26 cellular contexts compared by ENCODE assay signal in genomic region chr2:190100298-190100697, GRCh38. TPM values are rescaled to one million over a fixed set of nuclear protein-coding genes. Genes with fewer than 3 reads are reported as not detected.
"Had no signal": no experiment of that assay in that cellular context is flagged by ENCODE, and none has a peak within 500 bp of the region (broad histone marks: within the 10 kb centered on the region; RNA-seq: fewer than 3 reads in every experiment).

No MANE protein-coding gene starts in this region.

- H3K4me1 Mint-ChIP-seq: naive B cell; stimulated activated naive B cell treated with anti-CD40 and anti-IgM and Interleukin-4, amounts not matched to agents 10 μg/mL and 1 μg/mL and 100 μg/mL, for 72 hours had no signal

- H3K4me1 ChIP-seq: foreskin keratinocyte, lower lobe of right lung, right lobe of liver, tibial nerve, upper lobe of left lung had no signal

- H3K4me3 ChIP-seq: dorsolateral prefrontal cortex, gastroesophageal sphincter, heart left ventricle, lower lobe of right lung, right lobe of liver, thoracic aorta, tibial nerve, upper lobe of left lung had no signal

- DNase-seq: central memory CD4-positive, alpha-beta T cell; dorsolateral prefrontal cortex; effector CD4-positive, alpha-beta T cell; foreskin keratinocyte; heart left ventricle; hippocampal formation; islet precursor cell; kidney glomerular epithelial cell; left ventricle myocardium superior; lower lobe of right lung; naive B cell; nucleus accumbens; posterior cingulate gyrus; right lobe of liver; stimulated activated CD4-positive, alpha-beta T cell treated with anti-CD3 and anti-CD28 coated beads, Interleukin-15, amount 100 ng/mL, for 24 hours; stimulated activated CD4-positive, alpha-beta T cell treated with anti-CD3 and anti-CD28 coated beads, Interleukin-2, amount 100 ng/mL, for 48 hours; stimulated activated naive B cell treated with anti-CD40 and anti-IgM and Interleukin-4, amounts not matched to agents 10 μg/mL and 1 μg/mL and 100 μg/mL, for 72 hours; upper lobe of left lung had no signal

- FAIRE-seq: colon had no signal

- ATAC-seq: foreskin keratinocyte; gastroesophageal sphincter; heart left ventricle; left ventricle myocardium superior; lower lobe of right lung; natural killer cell treated with Interleukin-12 subunit alpha and Interleukin-12 subunit beta and Interleukin-15 and Interleukin-18, amount 100 ng/mL, for 72 hours; right lobe of liver; stimulated activated naive B cell treated with anti-CD40 and anti-IgM and Interleukin-4, amounts not matched to agents 10 μg/mL and 1 μg/mL and 100 μg/mL, for 72 hours had no signal

- H3K36me3 ChIP-seq: gastroesophageal sphincter, heart left ventricle, lower lobe of right lung, right lobe of liver, thoracic aorta, tibial nerve, upper lobe of left lung had no signal

- H3K27ac ChIP-seq: dorsolateral prefrontal cortex, epithelial cell of prostate, foreskin keratinocyte, gastroesophageal sphincter, heart left ventricle, lower lobe of right lung, right lobe of liver, thoracic aorta, tibial nerve, upper lobe of left lung had no signal

- H3K4me3 Mint-ChIP-seq: naive B cell; natural killer cell treated with Interleukin-12 subunit alpha and Interleukin-12 subunit beta and Interleukin-15 and Interleukin-18, amount 100 ng/mL, for 72 hours; stimulated activated naive B cell treated with anti-CD40 and anti-IgM and Interleukin-4, amounts not matched to agents 10 μg/mL and 1 μg/mL and 100 μg/mL, for 72 hours; stimulated activated naive CD8-positive, alpha-beta T cell treated with anti-CD3 and anti-CD28 coated beads, Interleukin-15, Interleukin-2, amounts not matched to agents 100 ng/mL and 50 ng/mL, for 24 hours had no signal

- H3K36me3 Mint-ChIP-seq: stimulated activated naive B cell treated with anti-CD40 and anti-IgM and Interleukin-4, amounts not matched to agents 10 μg/mL and 1 μg/mL and 100 μg/mL, for 72 hours had no signal

- H3K27me3 Mint-ChIP-seq: naive B cell had no signal

- H3K27me3 ChIP-seq: dorsolateral prefrontal cortex, foreskin keratinocyte, gastroesophageal sphincter, heart left ventricle, right lobe of liver, tibial nerve, upper lobe of left lung had no signal

- H3K9me3 ChIP-seq: right lobe of liver had no signal

- H3K27ac Mint-ChIP-seq: naive B cell; natural killer cell treated with Interleukin-12 subunit alpha and Interleukin-12 subunit beta and Interleukin-15 and Interleukin-18, amount 100 ng/mL, for 72 hours; stimulated activated naive B cell treated with anti-CD40 and anti-IgM and Interleukin-4, amounts not matched to agents 10 μg/mL and 1 μg/mL and 100 μg/mL, for 72 hours; stimulated activated naive CD8-positive, alpha-beta T cell treated with anti-CD3 and anti-CD28 coated beads, Interleukin-15, Interleukin-2, amounts not matched to agents 100 ng/mL and 50 ng/mL, for 24 hours had no signal

RNA-seq across cellular contexts. Expression of gene MSTN, which starts 37.8 kb away (rescaled TPM):
- total RNA-seq: foreskin keratinocyte; left ventricle myocardium superior; mononuclear cell; natural killer cell treated with Interleukin-12 subunit alpha and Interleukin-12 subunit beta and Interleukin-15 and Interleukin-18, amount 100 ng/mL, for 72 hours; right lobe of liver had no signal
- polyA plus RNA-seq: foreskin keratinocyte had no signal
